1 cellular context compared by ENCODE assay signal in the genomic region with DNA sequence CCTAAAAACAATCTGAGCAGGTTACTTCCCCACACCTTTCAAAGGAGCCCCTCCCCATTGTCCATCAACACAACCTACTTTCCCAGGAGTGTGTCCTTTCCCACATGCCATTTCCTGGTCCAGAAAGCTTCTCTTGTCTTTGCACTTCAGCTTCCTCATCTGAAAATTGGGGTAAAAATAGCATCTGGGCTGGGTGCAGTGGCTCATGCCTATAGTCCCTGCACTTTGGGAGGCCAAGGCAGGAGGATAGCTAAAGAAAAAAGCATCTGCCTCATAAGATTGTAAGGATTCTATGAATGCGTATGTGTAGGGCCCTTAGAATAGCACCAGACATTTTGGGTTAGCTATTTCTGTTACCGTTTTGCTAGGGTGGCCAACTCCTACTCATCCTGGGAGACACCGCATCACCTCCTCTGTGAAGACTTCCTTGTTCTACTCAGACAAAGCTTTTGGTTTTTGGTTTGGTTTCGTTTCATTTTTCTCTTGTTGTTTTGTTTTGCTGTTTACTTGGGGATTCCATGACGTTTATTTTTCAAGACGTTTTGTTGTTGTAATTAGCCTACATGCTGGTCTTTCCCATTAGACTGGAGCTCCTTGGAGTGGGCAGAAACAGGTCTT.
TF ChIP-seq lines count a peak whose summit lies in the region.

No MANE protein-coding gene starts in this region.

TF ChIP-seq in GM12878, 131 proteins besides CTCF, POLR2A, EP300 and RAD21 (continued from another document):
- TF ChIP-seq RELA (IDR thresholded peaks at IDR 0.05; ENCODE audit: borderline replicate concordance, partially characterized antibody), result no peak
- no peak for TF ChIP-seq SREBF1 (IDR thresholded peaks at IDR 0.05; ENCODE audit: low read length)
